In genomic region chr2:231052494-231053451, GRCh38 we compare ENCODE assay signal across 8 cellular contexts. TPM values are rescaled to one million over a fixed set of nuclear protein-coding genes. Genes with fewer than 3 reads are reported as not detected.
DNase-seq lines count a peak whose midpoint lies in the region; ATAC-seq and TF ChIP-seq lines count a peak whose summit lies in the region.

No MANE protein-coding gene starts in this region.

- POLR2A ChIA-PET in Caco-2 (lab: Charles Lee) (no interaction called here), Panc1 (lab: Charles Lee) (no interaction called here)

- intact Hi-C loops in Caco-2 (cut with micrococcal nuclease; ENCODE audit: unreplicated experiment) (loop anchor here (2.0 kb wide), 2 partner anchors 54 to 150 kb away; no protein-coding TSS in a partner anchor), Panc1 (cut with micrococcal nuclease; ENCODE audit: unreplicated experiment) (loop anchor here (10.0 kb wide), 1 partner anchor 228 kb away; no protein-coding TSS in a partner anchor), natural killer cell (cut with micrococcal nuclease) (loop anchor here (1.0 to 5.0 kb wide), 2 partner anchors 175 to 228 kb away; no protein-coding TSS in a partner anchor)

- H3K9me3 ChIP-seq in Caco-2 (no peaks in the 10 kb centered on the region), HUES48 (ENCODE audit: control insufficient read depth, insufficient read depth, low read length) (no peaks in the 10 kb centered on the region), Panc1 (ENCODE audit: control insufficient read depth, insufficient read depth, low read depth, low read length) (no peaks in the 10 kb centered on the region)

- DNase-seq in Caco-2 (peak; percentile 82 to 86), Panc1 (ENCODE audit: low read depth, low spot score) (no peak), fibroblast of mammary gland (ENCODE audit: low read depth) (peak; percentile 78), natural killer cell (peak; percentile 75)
- peak; percentile 88 to 90 for DNase-seq in activated T-cell treated with anti-CD3 and anti-CD28 coated beads, Interleukin-2, amount 50 U/mL, for 72 hours
- peak; percentile 65 to 81 (median 70) for DNase-seq in stimulated activated naive CD4-positive, alpha-beta T cell (lab: John Stamatoyannopoulos, UW)

- peak; percentile 66 to 77 for TF ChIP-seq CTCF in Caco-2 (IDR thresholded peaks at IDR 0.05; ENCODE audit: insufficient read depth in 1 of 2, low read depth in 1 of 2, low read length in 1 of 2, severe bottlenecking in 1 of 2, unreplicated experiment in 1 of 2)
- TF ChIP-seq CTCF in Panc1 (IDR thresholded peaks at IDR 0.05) = peak; percentile 99
- TF ChIP-seq CTCF in fibroblast of mammary gland (conservative IDR thresholded peaks at IDR 0.05; ENCODE audit: control insufficient read depth, insufficient read depth, low read depth, low read length) = peak; percentile 78
- TF ChIP-seq CTCF in natural killer cell (IDR thresholded peaks at IDR 0.05) = peak; percentile 94

- BruUV-seq in Caco-2 (replicated peaks; lab: Mats Ljungman, UMichigan) = no TSS peak
- BruUV-seq in Panc1 (replicated peaks; lab: Mats Ljungman, UMichigan) = no TSS peak

- peak overlapping the region; percentile 73 for H3K27ac Mint-ChIP-seq in Caco-2 (ENCODE audit: unreplicated experiment)
- peak overlapping the region; percentile 38 for H3K27ac Mint-ChIP-seq in activated T-cell treated with anti-CD3 and anti-CD28 coated beads, Interleukin-2, amount 50 U/mL, for 72 hours
- H3K27ac Mint-ChIP-seq in natural killer cell = peak overlapping the region; percentile 36 to 62

- no peak overlapping the region for H3K9ac ChIP-seq in HUES48 (ENCODE audit: low read depth, low read length)

- CTCF ChIA-PET in Caco-2 (lab: Charles Lee) (interaction anchor here (0.6 to 3.2 kb wide), 11 partner anchors 15 to 228 kb away, joined by 3 to 15 read pairs (median 4); no protein-coding TSS in a partner anchor), Panc1 (lab: Charles Lee) (interaction anchor here (0.8 to 1.3 kb wide), 6 partner anchors 10 to 228 kb away, joined by 3 to 5 read pairs (median 3); no protein-coding TSS in a partner anchor)

- H3K36me3 Mint-ChIP-seq in Caco-2 (ENCODE audit: insufficient read depth, unreplicated experiment) = peaks cover 41% of the 10 kb centered on the region
- H3K36me3 Mint-ChIP-seq in activated T-cell treated with anti-CD3 and anti-CD28 coated beads, Interleukin-2, amount 50 U/mL, for 72 hours (ENCODE audit: insufficient read depth in 2 of 2) = no peaks in the 10 kb centered on the region
- H3K36me3 Mint-ChIP-seq in natural killer cell = no peaks in the 10 kb centered on the region

- no peaks in the 10 kb centered on the region for H3K4me1 Mint-ChIP-seq in Caco-2 (ENCODE audit: low read depth, unreplicated experiment)
- H3K4me1 Mint-ChIP-seq in activated T-cell treated with anti-CD3 and anti-CD28 coated beads, Interleukin-2, amount 50 U/mL, for 72 hours (ENCODE audit: low read depth) = peaks cover 32% of the 10 kb centered on the region
- H3K4me1 Mint-ChIP-seq in natural killer cell = peaks cover 46 to 52% of the 10 kb centered on the region in 2 donors

- H3K9me3 Mint-ChIP-seq in Caco-2 (ENCODE audit: unreplicated experiment) = no peaks in the 10 kb centered on the region
- H3K9me3 Mint-ChIP-seq in activated T-cell treated with anti-CD3 and anti-CD28 coated beads, Interleukin-2, amount 50 U/mL, for 72 hours = no peaks in the 10 kb centered on the region
- H3K9me3 Mint-ChIP-seq in natural killer cell = no peaks in the 10 kb centered on the region

- H3K27me3 Mint-ChIP-seq in Caco-2 (ENCODE audit: insufficient read depth, unreplicated experiment) (no peaks in the 10 kb centered on the region), natural killer cell (ENCODE audit: low read depth in 2 of 2) (peaks cover 23 to 27% of the 10 kb centered on the region in 2 donors)
- peaks cover 11% of the 10 kb centered on the region for H3K27me3 Mint-ChIP-seq in activated T-cell treated with anti-CD3 and anti-CD28 coated beads, Interleukin-2, amount 50 U/mL, for 72 hours (ENCODE audit: low read depth)

- in situ Hi-C loops in Panc1 (cut with HindIII; ENCODE audit: low pct_unique_long_range_greater_than_20kb, low sequenced_read_pairs) = no loop called here

- ATAC-seq in GM21360 (IDR thresholded peaks at IDR 0.05; ENCODE audit: unreplicated experiment) (peak; percentile 47), Panc1 (peak; percentile 88), natural killer cell (peak; percentile 52 to 67 (median 59))
- peak; percentile 79 for ATAC-seq in activated T-cell treated with anti-CD3 and anti-CD28 coated beads, Interleukin-2, amount 50 U/mL, for 72 hours (replicated peaks in 1 of 2)

- H3K27ac ChIP-seq in HUES48 (ENCODE audit: low read depth, low read length) = no peak overlapping the region
- peak overlapping the region; percentile 78 for H3K27ac ChIP-seq in Panc1 (ENCODE audit: low read length)

- H3K4me1 ChIP-seq in Caco-2 (peaks cover 41% of the 10 kb centered on the region), HUES48 (ENCODE audit: control insufficient read depth, insufficient read depth, low read length) (peaks cover 2% of the 10 kb centered on the region), Panc1 (ENCODE audit: control insufficient read depth, insufficient read depth, low read length) (peaks cover 9% of the 10 kb centered on the region)

- no peaks in the 10 kb centered on the region for H3K36me3 ChIP-seq in Caco-2 (ENCODE audit: control insufficient read depth, insufficient read depth, low read length)
- H3K36me3 ChIP-seq in HUES48 (ENCODE audit: control insufficient read depth, insufficient read depth, low read length) = no peaks in the 10 kb centered on the region
- H3K36me3 ChIP-seq in Panc1 (ENCODE audit: control insufficient read depth, insufficient read depth, low read length) = peaks cover 7% of the 10 kb centered on the region; the same call in 1 of the 2 replicates

- H3K4me3 ChIP-seq in Caco-2 (ENCODE audit: low read depth, low read length) (peak overlapping the region; percentile 50), HUES48 (ENCODE audit: low read depth, low read length) (peak overlapping the region; percentile 59), Panc1 (ENCODE audit: low read depth in 2 of 2, low read length in 2 of 2) (peak overlapping the region; percentile 57 to 71), fibroblast of mammary gland (ENCODE audit: control insufficient read depth, low read depth, low read length) (peak overlapping the region; percentile 63)

- no peaks in the 10 kb centered on the region for H3K27me3 ChIP-seq in Caco-2 (replicated peaks; ENCODE audit: control insufficient read depth, insufficient read depth, low read length)
- peaks cover 27% of the 10 kb centered on the region for H3K27me3 ChIP-seq in HUES48 (ENCODE audit: control insufficient read depth, insufficient read depth, low read length)
- no peaks in the 10 kb centered on the region for H3K27me3 ChIP-seq in Panc1 (ENCODE audit: control insufficient read depth, insufficient read depth, low read length)

- H3K4me3 Mint-ChIP-seq in Caco-2 (ENCODE audit: unreplicated experiment) = peak overlapping the region; percentile 85
- peak overlapping the region; percentile 92 to 96 for H3K4me3 Mint-ChIP-seq in activated T-cell treated with anti-CD3 and anti-CD28 coated beads, Interleukin-2, amount 50 U/mL, for 72 hours
- peak overlapping the region; percentile 87 for H3K4me3 Mint-ChIP-seq in natural killer cell

RNA-seq across cellular contexts. Expression of gene PSMD1, which starts 3.9 kb away (rescaled TPM):
- total RNA-seq in Caco-2 (2022) (120 and 126 TPM in 2 replicates), Panc1 (2021; ENCODE audit: unreplicated experiment) (146 TPM), natural killer cell (10 to 100 TPM; 44.1 to 54.9 (median 49.7) TPM)
- 73.0 TPM for polyA plus RNA-seq in Panc1 (2012; ENCODE audit: insufficient read length)
- 10 to 100 TPM; 64.2 to 66.8 TPM for total RNA-seq in activated T-cell treated with anti-CD3 and anti-CD28 coated beads, Interleukin-2, amount 50 U/mL, for 72 hours

RNA-seq across cellular contexts. Expression of gene C2orf72, which starts 15.4 kb away (rescaled TPM):
- total RNA-seq in Caco-2 (2022) = 90.5 and 105 TPM in 2 replicates
- total RNA-seq in Panc1 (2021; ENCODE audit: unreplicated experiment) = 3.2 TPM
- 2.2 TPM for polyA plus RNA-seq in Panc1 (2012; ENCODE audit: insufficient read length)
- 1 to 10 TPM in 1 of 2 donors, under 1 TPM in 1; 0.84 to 1.4 TPM for total RNA-seq in activated T-cell treated with anti-CD3 and anti-CD28 coated beads, Interleukin-2, amount 50 U/mL, for 72 hours
- not detected for total RNA-seq in natural killer cell

RNA-seq across cellular contexts. Expression of gene SPATA3, which starts 56.9 kb away (rescaled TPM):
- not detected in 2 replicates for total RNA-seq in Caco-2 (2022)
- not detected for total RNA-seq in Panc1 (2021; ENCODE audit: unreplicated experiment)
- not detected for polyA plus RNA-seq in Panc1 (2012; ENCODE audit: insufficient read length)
- total RNA-seq in activated T-cell treated with anti-CD3 and anti-CD28 coated beads, Interleukin-2, amount 50 U/mL, for 72 hours = 1 to 10 TPM; 1.9 to 2.3 TPM
- not detected for total RNA-seq in natural killer cell

Comparison
In these comparisons a context has a peak if more than half of its experiments do, and no peak if none do; other contexts are left out.
1. RNA of gene C2orf72, which starts 15.4 kb away (total RNA-seq): 90.5 to 105 TPM in Caco-2; 3.2 TPM in Panc1 (single experiment), 0.84 to 1.4 TPM in activated T-cell treated with anti-CD3 and anti-CD28 coated beads, Interleukin-2, amount 50 U/mL, for 72 hours and not detected in natural killer cell; every median in the first group is over 10 times any median in the second.
2. Peak in every context shown above with its lines, with median percentiles within 50 percentile points of each other: H3K4me3 ChIP-seq, H3K27ac Mint-ChIP-seq, H3K4me3 Mint-ChIP-seq, CTCF ChIP-seq and ATAC-seq.